8 cellular contexts compared by ENCODE assay signal in the genomic region with DNA sequence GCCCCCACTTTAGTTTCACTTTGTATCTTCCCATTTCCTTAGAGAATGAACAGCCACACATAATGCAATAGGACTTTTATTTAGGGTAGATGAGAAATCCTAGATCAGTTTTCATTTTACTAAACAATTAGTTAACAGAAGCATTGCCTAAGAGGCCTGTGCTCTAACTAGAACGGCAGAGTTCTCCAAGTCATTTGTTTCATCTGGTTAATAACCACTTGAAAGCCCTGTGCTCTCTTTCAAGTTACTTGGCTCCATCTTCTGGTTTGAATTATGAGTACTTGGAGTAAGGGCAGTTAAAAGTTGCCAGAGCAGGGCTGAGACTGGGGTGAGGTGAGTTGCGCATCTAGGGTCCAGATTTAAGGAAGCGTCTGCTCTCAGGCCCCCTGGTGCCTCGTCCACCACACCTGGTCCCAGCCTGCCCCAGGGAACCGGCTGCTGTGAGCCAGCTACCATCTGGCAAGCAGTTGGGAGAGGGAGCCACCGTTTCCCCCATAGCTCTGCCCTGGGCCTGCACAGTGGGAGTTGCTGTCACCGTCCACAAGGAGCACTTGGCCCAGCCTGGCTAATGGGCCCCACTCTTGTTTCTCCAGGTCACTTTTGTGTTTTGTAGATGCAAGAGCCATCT. TPM values are rescaled to one million over a fixed set of nuclear protein-coding genes. Genes with fewer than 3 reads are reported as not detected.
DNase-seq lines count a peak whose midpoint lies in the region; ATAC-seq, FAIRE-seq and TF ChIP-seq lines count a peak whose summit lies in the region.

No MANE protein-coding gene starts in this region.

- WGBS in K562 (ENCODE audit: insufficient coverage, low coverage, missing lambda C conversion rate), result 11% methylated on average over 7 of the region's 7 CpGs

- H3K79me2 ChIP-seq in K562 (ENCODE audit: control insufficient read depth, insufficient read depth, low read length), result no peaks in the 10 kb centered on the region

- H3K9ac ChIP-seq in K562 (ENCODE audit: insufficient read depth in 1 of 2, low read depth in 2 of 2, low read length in 2 of 2), result no peak overlapping the region

- peak; percentile 82 to 84 for TF ChIP-seq RAD21 in K562 (CRISPR knock-in tag; conservative IDR thresholded peaks at IDR 0.05 in 1 of 2, IDR thresholded peaks at IDR 0.05 in 1 of 2)

- no peaks in the 10 kb centered on the region for H3K9me1 ChIP-seq in K562 (ENCODE audit: control insufficient read depth, insufficient read depth, low read length)

- H4K20me1 ChIP-seq in K562 (replicated peaks; ENCODE audit: control insufficient read depth, insufficient read depth, low read length), result no peaks in the 10 kb centered on the region

- no peak overlapping the region; the same call in 1 of the 2 replicates for H3K4me2 ChIP-seq in K562 (ENCODE audit: insufficient read depth, low read length)

- FAIRE-seq in K562 (lab: Jason Lieb, UNC), result peak; percentile 72

- H3K4me1 ChIP-seq in BE2C (peaks cover 15% of the 10 kb centered on the region), K562 (replicated peaks in 1 of 2; ENCODE audit: control insufficient read depth in 2 of 2, insufficient read depth in 2 of 2, low read length in 2 of 2) (peaks cover 0 to 3% of the 10 kb centered on the region in 2 experiments; a peak in 1 of 5 replicates)

- no peak for TF ChIP-seq EP300 in K562 (IDR thresholded peaks at IDR 0.05; ENCODE audit: low read length)

- TF ChIP-seq CTCF in BE2C (IDR thresholded peaks at IDR 0.05; ENCODE audit: low read depth, low read length), result peak; percentile 25
- peak; percentile 37 to 63 (median 46); a peak in 4 of 6 replicates for TF ChIP-seq CTCF in K562 (IDR thresholded peaks at IDR 0.05 in 2 of 3, conservative IDR thresholded peaks at IDR 0.05 in 1 of 3; ENCODE audit: insufficient read depth in 2 of 3, low read depth in 1 of 3, low read length in 3 of 3)

- CTCF ChIA-PET in K562 (lab: Yijun Ruan, JAX; ENCODE audit: low intra/inter-chr PET ratio), result interaction anchor here (1.0 to 2.5 kb wide), 2 partner anchors 280 to 287 kb away, joined by 5 to 12 read pairs; no protein-coding TSS in a partner anchor

- H3K36me3 ChIP-seq in BE2C, result no peaks in the 10 kb centered on the region
- H3K36me3 ChIP-seq in K562 (ENCODE audit: control insufficient read depth, insufficient read depth, low read length), result no peaks in the 10 kb centered on the region

- H3K4me3 ChIP-seq in BE2C (ENCODE audit: low read depth, low read length) (peak overlapping the region; percentile 31), K562 (no peak overlapping the region), skin epidermis (no peak overlapping the region)

- BruUV-seq in K562 (replicated peaks; lab: Mats Ljungman, UMichigan), result no TSS peak

- peak overlapping the region; percentile 5; the same call in 1 of the 2 replicates for H2AFZ ChIP-seq in K562 (ENCODE audit: low read depth, low read length)

- no peak for TF ChIP-seq POLR2A in K562 (conservative IDR thresholded peaks at IDR 0.05)

- H3K27me3 ChIP-seq in BE2C, result no peaks in the 10 kb centered on the region
- H3K27me3 ChIP-seq in K562 (ENCODE audit: control insufficient read depth in 2 of 2, insufficient read depth in 2 of 2, low read length in 2 of 2), result no peaks in the 10 kb centered on the region; a peak in 1 of 5 replicates

- in situ Hi-C loops in K562 (cut with MboI), result loop anchor here (5.0 to 10.0 kb wide), 2 partner anchors 280 to 737 kb away; no protein-coding TSS in a partner anchor

- DNase-seq in BE2C, result peak; percentile 60
- DNase-seq in NCI-H69 (lab: John Stamatoyannopoulos, UW), result peak; percentile 69
- DNase-seq in K562 (ENCODE audit: extremely low read depth in 1 of 4, low spot score in 3 of 4), result peak in 2 of 4 experiments; percentile 12 to 15
- DNase-seq in inferior parietal cortex (ENCODE audit: extremely low spot score), result peak; percentile 69
- no peak for DNase-seq in stimulated activated CD4-positive, alpha-beta T cell treated with anti-CD3 and anti-CD28 coated beads, Interleukin-2, amount 100 ng/mL, for 48 hours

- intact Hi-C loops in K562 (cut with micrococcal nuclease), result loop anchor here (1.0 to 10.0 kb wide), 4 partner anchors 197 to 321 kb away; no protein-coding TSS in a partner anchor

- POLR2A ChIA-PET in K562 (lab: Yijun Ruan, JAX), result no interaction called here

- H3K27ac ChIP-seq in K562 (ENCODE audit: extremely low read depth, low read depth, low read length), result no peak overlapping the region
- peak overlapping the region in 11 of 21 experiments; percentile 8 to 66 (median 33) for H3K27ac ChIP-seq in skin epidermis

- peak; percentile 74 for ATAC-seq in GM18858 (IDR thresholded peaks at IDR 0.05; ENCODE audit: unreplicated experiment)
- peak; percentile 74 for ATAC-seq in HG03354 (IDR thresholded peaks at IDR 0.05; ENCODE audit: poor library complexity, severe bottlenecking, unreplicated experiment)
- ATAC-seq in K562, result peak; percentile 83

- H3K9me3 ChIP-seq in BE2C, result no peaks in the 10 kb centered on the region
- H3K9me3 ChIP-seq in K562 (replicated peaks; ENCODE audit: control insufficient read depth, insufficient read depth, low read depth, low read length), result no peaks in the 10 kb centered on the region

TF ChIP-seq in K562, 482 proteins besides CTCF, POLR2A, EP300 and RAD21 (continues in another document):
- 0 out of 4 replicates have a peak, but pooled peaks of 1 of the 2 experiments have one; percentile 19 for TF ChIP-seq NRF1 (conservative IDR thresholded peaks at IDR 0.05 in 1 of 2, IDR thresholded peaks at IDR 0.05 in 1 of 2)
- no peak for TF ChIP-seq ZNF77 (CRISPR knock-in tag; IDR thresholded peaks at IDR 0.05)
- TF ChIP-seq, protein P1, sequence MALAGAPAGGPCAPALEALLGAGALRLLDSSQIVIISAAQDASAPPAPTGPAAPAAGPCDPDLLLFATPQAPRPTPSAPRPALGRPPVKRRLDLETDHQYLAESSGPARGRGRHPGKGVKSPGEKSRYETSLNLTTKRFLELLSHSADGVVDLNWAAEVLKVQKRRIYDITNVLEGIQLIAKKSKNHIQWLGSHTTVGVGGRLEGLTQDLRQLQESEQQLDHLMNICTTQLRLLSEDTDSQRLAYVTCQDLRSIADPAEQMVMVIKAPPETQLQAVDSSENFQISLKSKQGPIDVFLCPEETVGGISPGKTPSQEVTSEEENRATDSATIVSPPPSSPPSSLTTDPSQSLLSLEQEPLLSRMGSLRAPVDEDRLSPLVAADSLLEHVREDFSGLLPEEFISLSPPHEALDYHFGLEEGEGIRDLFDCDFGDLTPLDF (CRISPR knock-in tag; IDR thresholded peaks at IDR 0.05), result no peak
- no peak for TF ChIP-seq ZFX (CRISPR knock-in tag; IDR thresholded peaks at IDR 0.05)
- no peak for TF ChIP-seq DACH1 (IDR thresholded peaks at IDR 0.05; ENCODE audit: partially characterized antibody)
- TF ChIP-seq, protein P2, sequence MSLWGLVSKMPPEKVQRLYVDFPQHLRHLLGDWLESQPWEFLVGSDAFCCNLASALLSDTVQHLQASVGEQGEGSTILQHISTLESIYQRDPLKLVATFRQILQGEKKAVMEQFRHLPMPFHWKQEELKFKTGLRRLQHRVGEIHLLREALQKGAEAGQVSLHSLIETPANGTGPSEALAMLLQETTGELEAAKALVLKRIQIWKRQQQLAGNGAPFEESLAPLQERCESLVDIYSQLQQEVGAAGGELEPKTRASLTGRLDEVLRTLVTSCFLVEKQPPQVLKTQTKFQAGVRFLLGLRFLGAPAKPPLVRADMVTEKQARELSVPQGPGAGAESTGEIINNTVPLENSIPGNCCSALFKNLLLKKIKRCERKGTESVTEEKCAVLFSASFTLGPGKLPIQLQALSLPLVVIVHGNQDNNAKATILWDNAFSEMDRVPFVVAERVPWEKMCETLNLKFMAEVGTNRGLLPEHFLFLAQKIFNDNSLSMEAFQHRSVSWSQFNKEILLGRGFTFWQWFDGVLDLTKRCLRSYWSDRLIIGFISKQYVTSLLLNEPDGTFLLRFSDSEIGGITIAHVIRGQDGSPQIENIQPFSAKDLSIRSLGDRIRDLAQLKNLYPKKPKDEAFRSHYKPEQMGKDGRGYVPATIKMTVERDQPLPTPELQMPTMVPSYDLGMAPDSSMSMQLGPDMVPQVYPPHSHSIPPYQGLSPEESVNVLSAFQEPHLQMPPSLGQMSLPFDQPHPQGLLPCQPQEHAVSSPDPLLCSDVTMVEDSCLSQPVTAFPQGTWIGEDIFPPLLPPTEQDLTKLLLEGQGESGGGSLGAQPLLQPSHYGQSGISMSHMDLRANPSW (CRISPR knock-in tag; IDR thresholded peaks at IDR 0.05), result no peak
- TF ChIP-seq, protein P3, sequence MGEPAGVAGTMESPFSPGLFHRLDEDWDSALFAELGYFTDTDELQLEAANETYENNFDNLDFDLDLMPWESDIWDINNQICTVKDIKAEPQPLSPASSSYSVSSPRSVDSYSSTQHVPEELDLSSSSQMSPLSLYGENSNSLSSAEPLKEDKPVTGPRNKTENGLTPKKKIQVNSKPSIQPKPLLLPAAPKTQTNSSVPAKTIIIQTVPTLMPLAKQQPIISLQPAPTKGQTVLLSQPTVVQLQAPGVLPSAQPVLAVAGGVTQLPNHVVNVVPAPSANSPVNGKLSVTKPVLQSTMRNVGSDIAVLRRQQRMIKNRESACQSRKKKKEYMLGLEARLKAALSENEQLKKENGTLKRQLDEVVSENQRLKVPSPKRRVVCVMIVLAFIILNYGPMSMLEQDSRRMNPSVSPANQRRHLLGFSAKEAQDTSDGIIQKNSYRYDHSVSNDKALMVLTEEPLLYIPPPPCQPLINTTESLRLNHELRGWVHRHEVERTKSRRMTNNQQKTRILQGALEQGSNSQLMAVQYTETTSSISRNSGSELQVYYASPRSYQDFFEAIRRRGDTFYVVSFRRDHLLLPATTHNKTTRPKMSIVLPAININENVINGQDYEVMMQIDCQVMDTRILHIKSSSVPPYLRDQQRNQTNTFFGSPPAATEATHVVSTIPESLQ (CRISPR knock-in tag; IDR thresholded peaks at IDR 0.05), result no peak

RNA-seq across cellular contexts. Expression of a gene that starts 18.1 kb away (rescaled TPM):
- polyA plus RNA-seq in BE2C (2012; ENCODE audit: insufficient read depth, insufficient read length, low read depth), result not detected
- total RNA-seq in K562 (2011; cell fraction: chromatin; rRNA removed; ENCODE audit: low replicate concordance), result not detected in 2 replicates
- not detected in 2 replicates for total RNA-seq in K562 (2011; cell fraction: nucleolus; rRNA removed)
- total RNA-seq in K562 (2011; cell fraction: nucleoplasm; rRNA removed), result not detected in 2 replicates
- total RNA-seq in K562 (2014; rRNA removed) (not detected in 2 replicates), K562 (2014; rRNA removed; fragmentation: Illumina TruSeq; extraction: Trizol) (not detected in 2 replicates), K562 (2015; rRNA removed; fragmentation: Illumina TruSeq; extraction: Trizol) (not detected in 2 replicates), K562 (2021) (not detected in 2 replicates)
- polyA plus RNA-seq in K562 (2011; rRNA removed) (not detected in 2 replicates), K562 (2014; fragmentation: Illumina TruSeq; extraction: Trizol) (not detected in 2 replicates), K562 (2014; fragmentation: Nextera tagmentation; extraction: Ambion mirVana) (not detected), K562 (2014; rRNA removed) (not detected in 2 replicates)
- polyA plus RNA-seq in K562 (2011; cell fraction: cytosol; rRNA removed), result not detected in 2 replicates
- polyA plus RNA-seq in K562 (2011; cell fraction: nucleus; rRNA removed), result not detected in 2 replicates
- not detected in 2 replicates for polyA plus RNA-seq in K562 (2012)
- polyA minus RNA-seq in K562 (2011; rRNA and poly(A)+ RNA removed), result not detected in 2 replicates
- not detected in 2 replicates for polyA minus RNA-seq in K562 (2011; cell fraction: cytosol; rRNA and poly(A)+ RNA removed)
- not detected in 2 replicates for polyA minus RNA-seq in K562 (2011; cell fraction: nucleus; rRNA and poly(A)+ RNA removed)

Comparison
In these comparisons a context has a peak if more than half of its experiments do, and no peak if none do; other contexts are left out.
1. DNase-seq: peak in BE2C (single experiment), NCI-H69 (single experiment) and inferior parietal cortex (single experiment); none in stimulated activated CD4-positive, alpha-beta T cell treated with anti-CD3 and anti-CD28 coated beads, Interleukin-2, amount 100 ng/mL, for 48 hours (0 of 2).
2. Peak in every context shown above with its lines, with median percentiles within 50 percentile points of each other: ATAC-seq.